15 cellular contexts compared by ENCODE assay signal in the genomic region with DNA sequence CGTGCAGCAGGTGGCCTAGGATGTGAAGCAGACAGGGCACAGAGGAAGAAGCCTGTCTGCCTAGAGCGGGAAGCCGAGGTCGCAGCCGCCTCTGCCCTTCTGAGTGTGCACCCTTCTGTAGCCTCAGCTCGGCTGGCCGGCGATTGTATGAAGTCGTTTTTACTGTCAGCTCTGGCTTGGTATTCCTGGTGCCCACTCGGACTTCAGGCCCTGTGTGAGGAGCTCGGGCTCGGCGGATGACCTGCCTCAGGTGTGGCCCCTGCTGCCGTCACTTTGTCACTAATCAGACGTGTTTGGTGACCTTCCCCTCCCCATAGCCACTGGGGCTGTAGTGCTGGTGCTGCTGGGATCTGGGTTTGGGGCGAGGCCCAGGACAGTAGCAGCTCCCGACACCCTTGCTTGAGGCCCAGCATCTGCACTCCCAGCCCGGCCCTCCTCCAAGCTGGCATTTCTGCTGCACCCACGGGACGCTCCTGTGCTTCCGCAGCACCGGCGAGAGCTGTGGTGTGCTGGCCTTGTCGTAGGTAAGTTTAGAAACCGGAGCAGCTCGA. TPM values are rescaled to one million over a fixed set of nuclear protein-coding genes. Genes with fewer than 3 reads are reported as not detected.
A peak's percentile ranks its signal among the peaks of the same experiment; 100 is the strongest.
DNase-seq lines count a peak whose midpoint lies in the region; TF ChIP-seq lines count a peak whose summit lies in the region.
"Had no signal": no experiment of that assay in that cellular context is flagged by ENCODE, and none has a peak within 500 bp of the region (broad histone marks: within the 10 kb centered on the region; RNA-seq: fewer than 3 reads in every experiment).

No MANE protein-coding gene starts in this region.

- no peaks in the 10 kb centered on the region for H3K4me1 Mint-ChIP-seq in activated CD4-positive, alpha-beta T cell treated with anti-CD3 and anti-CD28 coated beads, Interleukin-2, amount 10 ng/mL, durations not matched to agents 24 days and 14 days

- H3K4me1 ChIP-seq in esophagus (ENCODE audit: control insufficient read depth in 2 of 2, insufficient read depth in 2 of 2, low read length in 1 of 2) = peaks cover 12 to 18% of the 10 kb centered on the region in 2 donors
- H3K4me1 ChIP-seq in muscle layer of colon (ENCODE audit: insufficient read depth, low read length) = peaks cover 60% of the 10 kb centered on the region
- H3K4me1 ChIP-seq in tibial artery = peaks cover 10 to 100% (median 84%) of the 10 kb centered on the region in 4 donors

- H3K9me3 Mint-ChIP-seq in activated CD4-positive, alpha-beta T cell treated with anti-CD3 and anti-CD28 coated beads, Interleukin-2, amount 10 ng/mL, durations not matched to agents 24 days and 14 days = no peaks in the 10 kb centered on the region
- H3K9me3 Mint-ChIP-seq: activated naive CD4-positive, alpha-beta T cell treated with anti-CD3 and anti-CD28 coated beads, Interleukin-2, amount 50 U/mL, for 24 hours; CD4-positive, CD25-positive, alpha-beta regulatory T cell had no signal

- peak overlapping the region; percentile 19 for H3K9ac ChIP-seq in muscle layer of colon (ENCODE audit: low read length)

- H3K36me3 ChIP-seq in esophagus (ENCODE audit: control insufficient read depth in 2 of 2, insufficient read depth in 2 of 2, low read length in 1 of 2) (peaks cover 0 to 25% of the 10 kb centered on the region in 2 donors), muscle layer of colon (ENCODE audit: insufficient read depth, low read length) (no peaks in the 10 kb centered on the region), tibial artery (peaks cover 0 to 10% (median 0%) of the 10 kb centered on the region in 3 donors)

- H3K4me3 Mint-ChIP-seq in activated CD4-positive, alpha-beta T cell treated with anti-CD3 and anti-CD28 coated beads, Interleukin-2, amount 10 ng/mL, durations not matched to agents 24 days and 14 days = no peak overlapping the region
- H3K4me3 Mint-ChIP-seq: activated naive CD4-positive, alpha-beta T cell treated with anti-CD3 and anti-CD28 coated beads, Interleukin-2, amount 50 U/mL, for 24 hours; CD4-positive, CD25-positive, alpha-beta regulatory T cell had no signal

- H3K9me3 ChIP-seq in esophagus (ENCODE audit: control insufficient read depth in 2 of 2, insufficient read depth in 1 of 2, low read depth in 1 of 2, low read length in 1 of 2) = no peaks in the 10 kb centered on the region
- no peaks in the 10 kb centered on the region for H3K9me3 ChIP-seq in muscle layer of colon (ENCODE audit: low read length)
- H3K9me3 ChIP-seq in tibial artery = no peaks in the 10 kb centered on the region
- H3K9me3 ChIP-seq: SJCRH30 had no signal

- no peaks in the 10 kb centered on the region for H3K27me3 Mint-ChIP-seq in activated CD4-positive, alpha-beta T cell treated with anti-CD3 and anti-CD28 coated beads, Interleukin-2, amount 10 ng/mL, durations not matched to agents 24 days and 14 days
- H3K27me3 Mint-ChIP-seq: activated naive CD4-positive, alpha-beta T cell treated with anti-CD3 and anti-CD28 coated beads, Interleukin-2, amount 50 U/mL, for 24 hours; CD4-positive, CD25-positive, alpha-beta regulatory T cell had no signal

- intact Hi-C loops in tibial artery (cut with DNase I; ENCODE audit: low total_unique reads) = no loop called here
- intact Hi-C loops in activated CD4-positive, alpha-beta T cell treated with anti-CD3 and anti-CD28 coated beads, Interleukin-2, amount 10 ng/mL, durations not matched to agents 24 days and 14 days (cut with micrococcal nuclease) = no loop called here

- H3K4me3 ChIP-seq in esophagus (ENCODE audit: low read depth in 1 of 2, low read length in 2 of 2) (no peak overlapping the region), muscle layer of colon (ENCODE audit: low read depth in 1 of 2, low read length in 2 of 2) (peak overlapping the region in 1 of 2 donors; percentile 52), tibial artery (peak overlapping the region; percentile 19 to 26)
- H3K4me3 ChIP-seq: SJCRH30 had no signal

- TF ChIP-seq CTCF in VCaP (conservative IDR thresholded peaks at IDR 0.05) (no peak), tibial artery (IDR thresholded peaks at IDR 0.05) (no peak)

- DNase-seq in tibial artery = peak in 1 of 2 donors; percentile 75
- DNase-seq in activated CD4-positive, alpha-beta T cell treated with anti-CD3 and anti-CD28 coated beads, Interleukin-2, amount 10 ng/mL, durations not matched to agents 24 days and 14 days = no peak
- DNase-seq in NCI-H2029 treated with DMSO at 0.1 percent for 48 hours (lab: John Stamatoyannopoulos, UW) = no peak
- no peak for DNase-seq in NOMO-1 treated with dmso at 0.1 percent for 144 hours (lab: John Stamatoyannopoulos, UW; ENCODE audit: unreplicated experiment)
- DNase-seq: CD4-positive, CD25-positive, alpha-beta regulatory T cell; cortex of kidney; foreskin melanocyte; NCI-H2029; NCI-H774; stimulated activated CD8-positive, alpha-beta memory T cell treated with anti-CD3 and anti-CD28 coated beads, Interleukin-4, amount 100 ng/mL, for 48 hours had no signal

- H3K27me3 ChIP-seq in esophagus (ENCODE audit: control insufficient read depth in 1 of 2, insufficient read depth in 2 of 2, low read length in 2 of 2) (no peaks in the 10 kb centered on the region), muscle layer of colon (ENCODE audit: control insufficient read depth in 1 of 2, insufficient read depth in 2 of 2, low read length in 2 of 2) (no peaks in the 10 kb centered on the region), tibial artery (no peaks in the 10 kb centered on the region)
- H3K27me3 ChIP-seq: SJCRH30 had no signal

- H3K27ac ChIP-seq in VCaP = peak overlapping the region; percentile 49; the same call in 1 of the 2 replicates
- H3K27ac ChIP-seq in esophagus (ENCODE audit: low read depth in 2 of 2, low read length in 1 of 2) = peak overlapping the region; percentile 60 to 65
- peak overlapping the region; percentile 68 for H3K27ac ChIP-seq in muscle layer of colon (ENCODE audit: low read depth, low read length)
- peak overlapping the region; percentile 93 to 96 for H3K27ac ChIP-seq in tibial artery

- peaks cover 29% of the 10 kb centered on the region for H3K36me3 Mint-ChIP-seq in activated CD4-positive, alpha-beta T cell treated with anti-CD3 and anti-CD28 coated beads, Interleukin-2, amount 10 ng/mL, durations not matched to agents 24 days and 14 days (ENCODE audit: low read depth)

- WGBS in esophagus, 2 donors = 71 to 83% methylated on average over 26 of the region's 26 CpGs

- H3K27ac Mint-ChIP-seq in activated CD4-positive, alpha-beta T cell treated with anti-CD3 and anti-CD28 coated beads, Interleukin-2, amount 10 ng/mL, durations not matched to agents 24 days and 14 days = no peak overlapping the region

RNA-seq across cellular contexts. Expression of gene SLX9, which starts 18.1 kb away (rescaled TPM):
- 10 to 100 TPM; 12.4 to 16.1 TPM for polyA plus RNA-seq in esophagus
- 74.6 and 80.8 TPM in 2 replicates for total RNA-seq in activated CD4-positive, alpha-beta T cell treated with anti-CD3 and anti-CD28 coated beads, Interleukin-2, amount 10 ng/mL, durations not matched to agents 24 days and 14 days

RNA-seq across cellular contexts. Expression of gene ITGB2, which starts 37.3 kb away (rescaled TPM):
- 10 to 100 TPM in 1 of 2 donors, 1 to 10 TPM in 1; 7.3 to 10.0 TPM for polyA plus RNA-seq in esophagus
- total RNA-seq in activated CD4-positive, alpha-beta T cell treated with anti-CD3 and anti-CD28 coated beads, Interleukin-2, amount 10 ng/mL, durations not matched to agents 24 days and 14 days = 265 and 266 TPM in 2 replicates

Comparison
In these comparisons a context has a peak if more than half of its experiments do, and no peak if none do; other contexts are left out.
1. H3K4me3 ChIP-seq: peak in tibial artery (2 of 2); none in esophagus (0 of 2).
2. Peak in every context shown above with its lines, with median percentiles within 50 percentile points of each other: H3K27ac ChIP-seq.